22 cellular contexts compared by ENCODE assay signal in genomic region chr1:43913666-43914325, GRCh38. TPM values are rescaled to one million over a fixed set of nuclear protein-coding genes. Genes with fewer than 3 reads are reported as not detected.
DNase-seq lines count a peak whose midpoint lies in the region; ATAC-seq and TF ChIP-seq lines count a peak whose summit lies in the region.
"Had no signal": no experiment of that assay in that cellular context is flagged by ENCODE, and none has a peak within 500 bp of the region (broad histone marks: within the 10 kb centered on the region; RNA-seq: fewer than 3 reads in every experiment).

No MANE protein-coding gene starts in this region.

- peaks cover 8% of the 10 kb centered on the region for H3K79me2 ChIP-seq in mammary epithelial cell (ENCODE audit: insufficient read depth, low read length)

- H3K4me3 Mint-ChIP-seq in activated naive CD4-positive, alpha-beta T cell treated with anti-CD3 and anti-CD28 coated beads, Interleukin-2, amount 10 ng/mL, durations not matched to agents 7 days and 5 days, result no peak overlapping the region
- H3K4me3 Mint-ChIP-seq: natural killer cell, T-helper 17 cell, type B pancreatic cell had no signal

- intact Hi-C loops in mammary epithelial cell (cut with micrococcal nuclease), result no loop called here
- intact Hi-C loops in sciatic nerve (cut with DNase I), result no loop called here

- CTCF ChIA-PET in RWPE1 (lab: Yijun Ruan, JAX), result interaction anchor here (0.6 to 1.7 kb wide), 2 partner anchors 150 to 278 kb away, joined by 4 to 8 read pairs; no protein-coding TSS in a partner anchor
- CTCF ChIA-PET in mammary epithelial cell (lab: Charles Lee; ENCODE audit: low non-redundant PET), result interaction anchor here (2.0 kb wide), 1 partner anchor 21 kb away, joined by 18 read pairs; no protein-coding TSS in a partner anchor
- CTCF ChIA-PET in activated naive CD4-positive, alpha-beta T cell treated with anti-CD3 and anti-CD28 coated beads, Interleukin-2, amount 10 ng/mL, durations not matched to agents 7 days and 5 days (lab: Charles Lee), result interaction anchor here (3.0 kb wide), 1 partner anchor 21 kb away, joined by 16 read pairs; the partner anchor contains the start of gene ARTN

- dilution Hi-C loops in mammary epithelial cell (cut with HindIII; ENCODE audit: low sequenced_read_pairs), result no loop called here

- peaks cover 41% of the 10 kb centered on the region for H3K4me1 ChIP-seq in mammary epithelial cell (ENCODE audit: insufficient read depth, low read length)
- H3K4me1 ChIP-seq: BLaER1, left ventricle myocardium inferior, pancreas, right atrium auricular region had no signal

- TF ChIP-seq CTCF in RWPE1 (conservative IDR thresholded peaks at IDR 0.05; ENCODE audit: low read depth) (no peak), mammary epithelial cell (conservative IDR thresholded peaks at IDR 0.05 in 1 of 2, IDR thresholded peaks at IDR 0.05 in 1 of 2; ENCODE audit: extremely low read depth in 1 of 2, insufficient read depth in 1 of 2, low read depth in 1 of 2, low read length in 2 of 2) (no peak)

- in situ Hi-C loops in mammary epithelial cell (cut with MboI; ENCODE audit: low sequenced_read_pairs in 2 of 2), result no loop called here

- peak overlapping the region; percentile 54 for H3K4me2 ChIP-seq in mammary epithelial cell (ENCODE audit: insufficient read depth, low read depth, low read length)
- H3K4me2 ChIP-seq: BLaER1 had no signal

- H3K27ac ChIP-seq in RWPE1, result peak overlapping the region; percentile 100
- peak overlapping the region; percentile 75 for H3K27ac ChIP-seq in mammary epithelial cell (ENCODE audit: insufficient read depth, low read depth, low read length)
- H3K27ac ChIP-seq: BLaER1, brain microvascular endothelial cell, left ventricle myocardium inferior, pancreas, right atrium auricular region had no signal

- BruUV-seq in mammary epithelial cell (replicated peaks; lab: Mats Ljungman, UMichigan), result no TSS peak

- no peaks in the 10 kb centered on the region for H3K9me3 Mint-ChIP-seq in activated naive CD4-positive, alpha-beta T cell treated with anti-CD3 and anti-CD28 coated beads, Interleukin-2, amount 10 ng/mL, durations not matched to agents 7 days and 5 days
- H3K9me3 Mint-ChIP-seq: natural killer cell, type B pancreatic cell had no signal

- no peaks in the 10 kb centered on the region for H4K20me1 ChIP-seq in mammary epithelial cell (ENCODE audit: insufficient read depth, low read length)
- H4K20me1 ChIP-seq: BLaER1 had no signal

- DNase-seq in RWPE1 (ENCODE audit: low spot score), result no peak
- no peak for DNase-seq in mammary epithelial cell
- DNase-seq in islet precursor cell, result peak; percentile 43
- DNase-seq in sciatic nerve (ENCODE audit: low spot score), result no peak
- DNase-seq in amniotic stem cell (lab: John Stamatoyannopoulos, UW), result no peak
- no peak for DNase-seq in activated naive CD4-positive, alpha-beta T cell treated with anti-CD3 and anti-CD28 coated beads, Interleukin-2, amount 10 ng/mL, durations not matched to agents 7 days and 5 days
- no peak for DNase-seq in iPS-NIHi11 (ENCODE audit: low spot score)
- DNase-seq: brain microvascular endothelial cell; DMS153; effector CD4-positive, alpha-beta T cell; erythroblast; hippocampal formation; left ventricle myocardium inferior; natural killer cell; NCI-H226; pancreas; stimulated activated CD4-positive, alpha-beta T cell treated with anti-CD3 and anti-CD28 coated beads, Interleukin-2, amount 100 ng/mL, for 48 hours; T-helper 17 cell had no signal

- peaks cover 3% of the 10 kb centered on the region for H3K27me3 Mint-ChIP-seq in activated naive CD4-positive, alpha-beta T cell treated with anti-CD3 and anti-CD28 coated beads, Interleukin-2, amount 10 ng/mL, durations not matched to agents 7 days and 5 days
- H3K27me3 Mint-ChIP-seq: T-helper 17 cell had no signal

- ATAC-seq in sciatic nerve, result peak; percentile 28
- ATAC-seq: natural killer cell, pancreas, T-helper 17 cell had no signal

- H3K36me3 ChIP-seq in mammary epithelial cell (ENCODE audit: insufficient read depth, low read length), result no peaks in the 10 kb centered on the region
- H3K36me3 ChIP-seq: brain microvascular endothelial cell, left ventricle myocardium inferior, pancreas, right atrium auricular region had no signal

- H3K36me3 Mint-ChIP-seq in activated naive CD4-positive, alpha-beta T cell treated with anti-CD3 and anti-CD28 coated beads, Interleukin-2, amount 10 ng/mL, durations not matched to agents 7 days and 5 days, result no peaks in the 10 kb centered on the region
- H3K36me3 Mint-ChIP-seq: natural killer cell, type B pancreatic cell had no signal

- H3K4me3 ChIP-seq in mammary epithelial cell (replicated peaks in 1 of 3; ENCODE audit: insufficient read depth in 1 of 3, low read depth in 2 of 3, low read length in 3 of 3), result no peak overlapping the region
- H3K4me3 ChIP-seq: BLaER1, left ventricle myocardium inferior, pancreas, right atrium auricular region had no signal

- no peak overlapping the region for H3K27ac Mint-ChIP-seq in activated naive CD4-positive, alpha-beta T cell treated with anti-CD3 and anti-CD28 coated beads, Interleukin-2, amount 10 ng/mL, durations not matched to agents 7 days and 5 days
- H3K27ac Mint-ChIP-seq: natural killer cell, T-helper 17 cell, type B pancreatic cell had no signal

- H3K4me1 Mint-ChIP-seq in activated naive CD4-positive, alpha-beta T cell treated with anti-CD3 and anti-CD28 coated beads, Interleukin-2, amount 10 ng/mL, durations not matched to agents 7 days and 5 days, result no peaks in the 10 kb centered on the region
- H3K4me1 Mint-ChIP-seq: natural killer cell had no signal

- H2AFZ ChIP-seq in mammary epithelial cell (ENCODE audit: low read depth, low read length), result no peak overlapping the region

- POLR2A ChIA-PET in RWPE1 (lab: Yijun Ruan, JAX; ENCODE audit: low non-redundant PET), result interaction anchor here (0.6 kb wide), 1 partner anchor 19 kb away, joined by 3 read pairs; no protein-coding TSS in a partner anchor

- no peak overlapping the region for H3K9ac ChIP-seq in mammary epithelial cell (ENCODE audit: insufficient read depth, low read length)
- H3K9ac ChIP-seq: BLaER1 had no signal

- 94% methylated on average over 18 of the region's 18 CpGs for WGBS in mammary epithelial cell (ENCODE audit: low coverage, missing lambda C conversion rate)

- H3K27me3 ChIP-seq in mammary epithelial cell (ENCODE audit: insufficient read depth, low read length), result no peaks in the 10 kb centered on the region
- H3K27me3 ChIP-seq: BLaER1, brain microvascular endothelial cell, pancreas, right atrium auricular region had no signal

- H3K9me3 ChIP-seq in mammary epithelial cell (replicated peaks; ENCODE audit: insufficient read depth, low read length), result no peaks in the 10 kb centered on the region
- H3K9me3 ChIP-seq: BLaER1, left ventricle myocardium inferior, pancreas, right atrium auricular region had no signal

RNA-seq across cellular contexts. Expression of gene ARTN, which starts 19.8 kb away (rescaled TPM):
- total RNA-seq in mammary epithelial cell (100 to 1,000 TPM in 1 of 2 donors, 10 to 100 TPM in 1; 22.8 to 105 TPM), sciatic nerve (0.94 TPM)
- polyA plus RNA-seq in mammary epithelial cell, result 47.1 TPM
- polyA minus RNA-seq in mammary epithelial cell, result 21.8 TPM
- polyA plus RNA-seq: AG04450 had no signal

RNA-seq across cellular contexts. Expression of gene IPO13, which starts 33.0 kb away (rescaled TPM):
- total RNA-seq in mammary epithelial cell (10 to 100 TPM; 35.5 to 53.0 TPM), sciatic nerve (29.0 TPM)
- polyA plus RNA-seq in mammary epithelial cell, result 38.6 TPM
- 64.5 TPM for polyA minus RNA-seq in mammary epithelial cell

RNA-seq across cellular contexts. Expression of gene DPH2, which starts 56.0 kb away (rescaled TPM):
- 10 to 100 TPM; 28.4 to 31.7 TPM for total RNA-seq in mammary epithelial cell
- polyA plus RNA-seq in mammary epithelial cell, result 34.8 TPM
- 34.2 TPM for polyA minus RNA-seq in mammary epithelial cell
- total RNA-seq in sciatic nerve, result 12.0 TPM

Comparison
In these comparisons a context has a peak if more than half of its experiments do, and no peak if none do; other contexts are left out.
1. RNA of gene ARTN, which starts 19.8 kb away (total RNA-seq): 22.8 to 105 TPM in mammary epithelial cell; 0.94 TPM in sciatic nerve (single experiment); every median in the first group is over 10 times any median in the second.